8 cellular contexts compared by ENCODE assay signal in the genomic region with DNA sequence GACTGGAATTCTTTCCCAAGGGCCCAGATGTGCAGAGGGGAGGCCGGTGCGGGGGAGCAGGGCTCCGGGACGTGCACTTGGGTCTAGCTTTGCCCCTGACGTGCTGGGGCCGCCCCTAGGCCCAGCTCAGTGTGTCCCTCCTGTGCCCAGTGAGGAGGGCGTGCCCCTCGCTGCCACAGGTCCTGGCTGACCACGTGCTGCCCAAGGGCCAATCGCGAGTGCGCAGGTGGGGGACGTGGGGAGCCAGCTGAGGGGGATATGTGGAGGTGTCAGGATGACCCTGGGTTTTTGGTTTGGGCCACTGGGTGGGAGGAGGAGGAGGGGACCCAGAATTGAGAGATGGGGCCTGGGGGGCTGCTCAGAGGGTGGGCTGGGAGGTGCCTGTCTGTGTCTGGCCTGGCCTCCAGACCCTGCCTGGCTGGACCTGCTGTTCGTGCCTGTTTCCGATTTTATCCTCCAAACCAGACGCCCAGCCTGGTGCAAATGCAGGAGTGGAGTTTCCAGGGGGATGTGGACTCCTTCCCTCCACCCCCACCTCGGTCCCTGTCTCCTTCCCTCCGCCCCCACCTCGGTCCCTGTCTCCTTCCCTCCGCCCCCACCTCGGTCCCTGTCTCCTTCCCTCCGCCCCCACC. TPM values are rescaled to one million over a fixed set of nuclear protein-coding genes. Genes with fewer than 3 reads are reported as not detected.
DNase-seq lines count a peak whose midpoint lies in the region; ATAC-seq and TF ChIP-seq lines count a peak whose summit lies in the region.

No MANE protein-coding gene starts in this region.

- H3K79me2 ChIP-seq in osteoblast (ENCODE audit: insufficient read depth, low read length) = no peaks in the 10 kb centered on the region

- H3K27me3 Mint-ChIP-seq in activated T-helper 1 cell treated with anti-CD3 and anti-CD28 coated beads, Interleukin-12 subunit alpha, Interleukin-12 subunit beta, Interleukin-2, Interleukin-4 antibody, amounts not matched to agents 30 ng/mL and 10 ng/mL and 1 ng/mL, durations not matched to agents 14 hours and 24 hours and 36 hours (ENCODE audit: insufficient read depth) = no peaks in the 10 kb centered on the region

- H3K27me3 ChIP-seq in HUES64 (ENCODE audit: insufficient read depth, low read length) (peaks cover 11% of the 10 kb centered on the region), WERI-Rb-1 (ENCODE audit: insufficient read depth, low read depth, severe bottlenecking) (peaks cover 2% of the 10 kb centered on the region), osteoblast (ENCODE audit: insufficient read depth, low read length) (no peaks in the 10 kb centered on the region)

- H3K9me3 ChIP-seq in HUES64 (ENCODE audit: insufficient read depth, low read depth, low read length) (no peaks in the 10 kb centered on the region), WERI-Rb-1 (ENCODE audit: severe bottlenecking) (no peaks in the 10 kb centered on the region), osteoblast (ENCODE audit: low read depth, low read length) (no peaks in the 10 kb centered on the region)

- H3K27ac ChIP-seq in HUES64 (ENCODE audit: low read depth, low read length) (no peak overlapping the region), WERI-Rb-1 (no peak overlapping the region), osteoblast (ENCODE audit: low read depth, low read length) (no peak overlapping the region)

- H3K4me3 Mint-ChIP-seq in activated T-helper 1 cell treated with anti-CD3 and anti-CD28 coated beads, Interleukin-12 subunit alpha, Interleukin-12 subunit beta, Interleukin-2, Interleukin-4 antibody, amounts not matched to agents 30 ng/mL and 10 ng/mL and 1 ng/mL, durations not matched to agents 14 hours and 24 hours and 36 hours = no peak overlapping the region

- ATAC-seq in GM18498 (IDR thresholded peaks at IDR 0.05; ENCODE audit: unreplicated experiment) (no peak), HG02981 (IDR thresholded peaks at IDR 0.05; ENCODE audit: unreplicated experiment) (no peak)

- H3K4me2 ChIP-seq in osteoblast (ENCODE audit: insufficient read depth, low read length) = peak overlapping the region; percentile 76

- H3K9me3 Mint-ChIP-seq in activated T-helper 1 cell treated with anti-CD3 and anti-CD28 coated beads, Interleukin-12 subunit alpha, Interleukin-12 subunit beta, Interleukin-2, Interleukin-4 antibody, amounts not matched to agents 30 ng/mL and 10 ng/mL and 1 ng/mL, durations not matched to agents 14 hours and 24 hours and 36 hours = no peaks in the 10 kb centered on the region

- H3K27ac Mint-ChIP-seq in activated T-helper 1 cell treated with anti-CD3 and anti-CD28 coated beads, Interleukin-12 subunit alpha, Interleukin-12 subunit beta, Interleukin-2, Interleukin-4 antibody, amounts not matched to agents 30 ng/mL and 10 ng/mL and 1 ng/mL, durations not matched to agents 14 hours and 24 hours and 36 hours = no peak overlapping the region

- peak overlapping the region; percentile 40 for H3K4me3 ChIP-seq in HUES64 (ENCODE audit: low read length)
- peak overlapping the region; percentile 52 for H3K4me3 ChIP-seq in WERI-Rb-1 (ENCODE audit: low read depth, low read length)
- peak overlapping the region; percentile 17 for H3K4me3 ChIP-seq in fibroblast of pulmonary artery (replicated peaks; ENCODE audit: low read depth, low read length)
- H3K4me3 ChIP-seq in osteoblast (ENCODE audit: insufficient read depth, low read length) = peak overlapping the region; percentile 48

- no peak overlapping the region for H2AFZ ChIP-seq in osteoblast (ENCODE audit: low read length)

- H3K4me1 ChIP-seq in HUES64 (ENCODE audit: insufficient read depth, low read length) (0 out of 2 replicates have a peak, but pooled peaks cover 5% of the 10 kb centered on the region), osteoblast (ENCODE audit: insufficient read depth, low read length) (peaks cover 10% of the 10 kb centered on the region)

- H4K20me1 ChIP-seq in osteoblast (ENCODE audit: insufficient read depth, low read length) = no peaks in the 10 kb centered on the region

- peak; percentile 69 for DNase-seq in ELR (ENCODE audit: low read depth)
- DNase-seq in WERI-Rb-1 = peak; percentile 86
- peak; percentile 43 for DNase-seq in fibroblast of pulmonary artery (ENCODE audit: low read depth)
- peak; percentile 98 for DNase-seq in osteoblast (ENCODE audit: insufficient read length, low spot score, missing footprints)
- no peak for DNase-seq in activated T-helper 1 cell treated with anti-CD3 and anti-CD28 coated beads, Interleukin-12 subunit alpha, Interleukin-12 subunit beta, Interleukin-2, Interleukin-4 antibody, amounts not matched to agents 30 ng/mL and 10 ng/mL and 1 ng/mL, durations not matched to agents 14 hours and 24 hours and 36 hours (ENCODE audit: low spot score)

- H3K36me3 ChIP-seq in HUES64 (ENCODE audit: insufficient read depth, low read length) (no peaks in the 10 kb centered on the region), WERI-Rb-1 (peaks cover 6% of the 10 kb centered on the region), osteoblast (ENCODE audit: insufficient read depth, low read length) (no peaks in the 10 kb centered on the region)

- intact Hi-C loops in activated T-helper 1 cell treated with anti-CD3 and anti-CD28 coated beads, Interleukin-12 subunit alpha, Interleukin-12 subunit beta, Interleukin-2, Interleukin-4 antibody, amounts not matched to agents 30 ng/mL and 10 ng/mL and 1 ng/mL, durations not matched to agents 14 hours and 24 hours and 36 hours (cut with micrococcal nuclease) = no loop called here

- no peaks in the 10 kb centered on the region for H3K36me3 Mint-ChIP-seq in activated T-helper 1 cell treated with anti-CD3 and anti-CD28 coated beads, Interleukin-12 subunit alpha, Interleukin-12 subunit beta, Interleukin-2, Interleukin-4 antibody, amounts not matched to agents 30 ng/mL and 10 ng/mL and 1 ng/mL, durations not matched to agents 14 hours and 24 hours and 36 hours (ENCODE audit: low read depth)

- WGBS in HUES64 = 1% methylated on average over 14 of the region's 22 CpGs

- no peaks in the 10 kb centered on the region for H3K4me1 Mint-ChIP-seq in activated T-helper 1 cell treated with anti-CD3 and anti-CD28 coated beads, Interleukin-12 subunit alpha, Interleukin-12 subunit beta, Interleukin-2, Interleukin-4 antibody, amounts not matched to agents 30 ng/mL and 10 ng/mL and 1 ng/mL, durations not matched to agents 14 hours and 24 hours and 36 hours (ENCODE audit: low read depth)

- no peak for TF ChIP-seq CTCF in WERI-Rb-1 (IDR thresholded peaks at IDR 0.05; ENCODE audit: low read depth, low read length)
- TF ChIP-seq CTCF in fibroblast of pulmonary artery (IDR thresholded peaks at IDR 0.05; ENCODE audit: low read length, missing control alignments) = no peak
- TF ChIP-seq CTCF in osteoblast (IDR thresholded peaks at IDR 0.05; ENCODE audit: extremely low read depth, low read depth, low read length) = no peak

- H3K9ac ChIP-seq in HUES64 (ENCODE audit: low read depth, low read length) = no peak overlapping the region

RNA-seq across cellular contexts. Expression of a gene that starts 6.1 kb away (rescaled TPM):
- not detected for polyA plus RNA-seq in HUES64 (2013, experiment 1 of 2)
- polyA plus RNA-seq in HUES64 (2013, experiment 2 of 2) = not detected
- total RNA-seq in osteoblast = not detected in 2 replicates
- total RNA-seq in activated T-helper 1 cell treated with anti-CD3 and anti-CD28 coated beads, Interleukin-12 subunit alpha, Interleukin-12 subunit beta, Interleukin-2, Interleukin-4 antibody, amounts not matched to agents 30 ng/mL and 10 ng/mL and 1 ng/mL, durations not matched to agents 14 hours and 24 hours and 36 hours = 0.10 TPM in 1 of 2 replicates, not detected in the other

RNA-seq across cellular contexts. Expression of a gene that starts 35.7 kb away (rescaled TPM):
- polyA plus RNA-seq in HUES64 (2013, experiment 1 of 2) = 9.8 TPM
- 13.0 TPM for polyA plus RNA-seq in HUES64 (2013, experiment 2 of 2)
- 5.4 and 8.5 TPM in 2 replicates for total RNA-seq in osteoblast
- 30.0 and 30.3 TPM in 2 replicates for total RNA-seq in activated T-helper 1 cell treated with anti-CD3 and anti-CD28 coated beads, Interleukin-12 subunit alpha, Interleukin-12 subunit beta, Interleukin-2, Interleukin-4 antibody, amounts not matched to agents 30 ng/mL and 10 ng/mL and 1 ng/mL, durations not matched to agents 14 hours and 24 hours and 36 hours
